16 cellular contexts compared by ENCODE assay signal in the genomic region with DNA sequence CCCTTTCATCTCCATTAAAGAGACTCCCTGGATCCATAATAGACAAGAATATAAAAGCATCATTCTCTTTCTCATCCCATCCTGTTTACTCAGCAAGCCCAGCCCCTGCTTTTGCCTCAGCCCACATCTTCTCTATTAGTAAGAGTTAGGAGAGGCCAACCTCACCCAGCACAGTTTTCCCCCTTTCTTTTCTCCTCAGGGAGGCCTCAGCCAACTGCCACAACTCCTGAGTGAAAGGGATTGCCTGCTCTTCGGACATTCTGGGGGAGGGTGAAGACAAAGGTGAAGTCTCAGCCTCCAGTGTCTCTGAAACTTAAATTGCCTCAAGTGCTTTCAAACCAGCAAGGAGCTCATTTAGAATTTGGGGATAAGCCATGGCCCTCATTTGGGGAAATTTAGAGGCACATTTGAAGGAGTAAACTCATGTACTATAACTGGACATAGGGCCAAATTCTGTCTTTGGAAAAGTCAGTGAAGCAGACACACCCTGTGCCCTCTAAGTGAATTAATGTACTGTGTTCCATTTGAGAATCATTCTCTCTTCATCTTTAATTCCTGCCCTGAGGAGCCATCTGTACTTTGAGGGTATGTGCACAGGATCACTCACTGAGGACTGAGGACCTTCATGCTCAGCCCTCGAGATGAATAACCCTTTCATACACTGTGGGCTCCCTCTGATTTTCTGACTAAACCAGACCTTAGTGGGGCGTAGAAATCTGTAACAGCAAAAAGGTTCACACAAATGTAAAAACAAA.
"Had no signal": no experiment of that assay in that cellular context is flagged by ENCODE, and none has a peak within 500 bp of the region (broad histone marks: within the 10 kb centered on the region; RNA-seq: fewer than 3 reads in every experiment).

No MANE protein-coding gene starts in this region.

- H3K4me1 Mint-ChIP-seq: activated CD4-positive, alpha-beta T cell treated with anti-CD3 and anti-CD28 coated beads, Interleukin-2, amount 10 ng/mL, durations not matched to agents 7 days and 5 days; activated naive CD8-positive, alpha-beta T cell treated with anti-CD3 and anti-CD28 coated beads, Interleukin-2, amount 50 U/mL, for 24 hours had no signal

- H3K27ac Mint-ChIP-seq: activated CD4-positive, alpha-beta T cell treated with anti-CD3 and anti-CD28 coated beads, Interleukin-2, amount 10 ng/mL, durations not matched to agents 7 days and 5 days; activated naive CD8-positive, alpha-beta T cell treated with anti-CD3 and anti-CD28 coated beads, Interleukin-2, amount 50 U/mL, for 24 hours; nephron; stimulated activated naive CD8-positive, alpha-beta T cell treated with anti-CD3 and anti-CD28 coated beads, Interleukin-15, Interleukin-2, amounts not matched to agents 100 ng/mL and 50 ng/mL, for 24 hours had no signal

- DNase-seq: activated CD4-positive, alpha-beta T cell treated with anti-CD3 and anti-CD28 coated beads, Interleukin-2, amount 10 ng/mL, durations not matched to agents 7 days and 5 days; activated CD4-positive, CD25-positive, alpha-beta regulatory T cell; activated CD8-positive, alpha-beta memory T cell treated with anti-CD3 and anti-CD28 coated beads for 24 hours; activated naive CD4-positive, alpha-beta T cell treated with Interleukin-2 at 50 U/mL for 16 hours; activated naive CD8-positive, alpha-beta T cell treated with anti-CD3 and anti-CD28 coated beads, Interleukin-2, amount 50 U/mL, for 24 hours; effector CD4-positive, alpha-beta T cell; left ventricle myocardium superior; mesenchymal stem cell; pancreas; stimulated activated CD4-positive, alpha-beta T cell treated with anti-CD3 and anti-CD28 coated beads, Interleukin-2, amount 100 ng/mL, for 48 hours; stimulated activated CD8-positive, alpha-beta memory T cell treated with anti-CD3 and anti-CD28 coated beads, Interleukin-4, amount 100 ng/mL, for 48 hours; testis had no signal

- H3K9me3 Mint-ChIP-seq: activated CD4-positive, alpha-beta T cell treated with anti-CD3 and anti-CD28 coated beads, Interleukin-2, amount 10 ng/mL, durations not matched to agents 7 days and 5 days; activated naive CD8-positive, alpha-beta T cell treated with anti-CD3 and anti-CD28 coated beads, Interleukin-2, amount 50 U/mL, for 24 hours; nephron; stimulated activated naive CD8-positive, alpha-beta T cell treated with anti-CD3 and anti-CD28 coated beads, Interleukin-15, Interleukin-2, amounts not matched to agents 100 ng/mL and 50 ng/mL, for 24 hours had no signal

- ATAC-seq: activated naive CD8-positive, alpha-beta T cell treated with anti-CD3 and anti-CD28 coated beads, Interleukin-2, amount 50 U/mL, for 24 hours; left ventricle myocardium superior; pancreas had no signal

- H3K27me3 Mint-ChIP-seq: activated CD4-positive, alpha-beta T cell treated with anti-CD3 and anti-CD28 coated beads, Interleukin-2, amount 10 ng/mL, durations not matched to agents 7 days and 5 days had no signal

- H3K36me3 ChIP-seq: ascending aorta, cardiac muscle cell, pancreas had no signal

- H3K4me3 Mint-ChIP-seq: activated CD4-positive, alpha-beta T cell treated with anti-CD3 and anti-CD28 coated beads, Interleukin-2, amount 10 ng/mL, durations not matched to agents 7 days and 5 days; activated naive CD8-positive, alpha-beta T cell treated with anti-CD3 and anti-CD28 coated beads, Interleukin-2, amount 50 U/mL, for 24 hours; nephron; stimulated activated naive CD8-positive, alpha-beta T cell treated with anti-CD3 and anti-CD28 coated beads, Interleukin-15, Interleukin-2, amounts not matched to agents 100 ng/mL and 50 ng/mL, for 24 hours had no signal

- H3K4me1 ChIP-seq: ascending aorta, pancreas, testis had no signal

- H3K27ac ChIP-seq: ascending aorta, cardiac muscle cell, pancreas, testis had no signal

- H3K27me3 ChIP-seq: ascending aorta, pancreas, testis had no signal

- H3K9me3 ChIP-seq: ascending aorta, pancreas, testis had no signal

- H3K4me3 ChIP-seq: ascending aorta, cardiac muscle cell, pancreas, testis had no signal
